Comparison of ENCODE assay signal across 9 cellular contexts in genomic region chr5:64612349-64612961, GRCh38.
DNase-seq lines count a peak whose midpoint lies in the region; ATAC-seq and FAIRE-seq lines count a peak whose summit lies in the region.
"Had no signal": no experiment of that assay in that cellular context is flagged by ENCODE, and none has a peak within 500 bp of the region (broad histone marks: within the 10 kb centered on the region; RNA-seq: fewer than 3 reads in every experiment).

No MANE protein-coding gene starts in this region.

- POLR2A ChIA-PET in activated CD8-positive, alpha-beta T cell treated with anti-CD3 and anti-CD28 coated beads, Interleukin-2, amount 10 ng/mL, durations not matched to agents 7 days and 5 days (lab: Charles Lee), result interaction anchor here (0.7 kb wide), 1 partner anchor 652 kb away, joined by 3 read pairs; no protein-coding TSS in a partner anchor

- no peaks in the 10 kb centered on the region for H3K4me1 Mint-ChIP-seq in activated CD8-positive, alpha-beta T cell treated with anti-CD3 and anti-CD28 coated beads, Interleukin-2, amount 10 ng/mL, durations not matched to agents 7 days and 5 days (ENCODE audit: low read depth)

- peaks cover 19% of the 10 kb centered on the region for H3K27me3 Mint-ChIP-seq in activated CD8-positive, alpha-beta T cell treated with anti-CD3 and anti-CD28 coated beads, Interleukin-2, amount 10 ng/mL, durations not matched to agents 7 days and 5 days (ENCODE audit: low read depth)

- intact Hi-C loops in left cardiac atrium (cut with DNase I), result loop anchor here (5.0 to 10.0 kb wide), 2 partner anchors 385 to 458 kb away; no protein-coding TSS in a partner anchor

- H3K4me3 ChIP-seq in small intestine (ENCODE audit: low read depth in 1 of 2, low read length in 2 of 2), result no peak overlapping the region

- DNase-seq in COLO829 (ENCODE audit: low spot score) (peak; percentile 42), MV-4-11 (lab: John Stamatoyannopoulos, UW) (peak; percentile 18), left cardiac atrium (no peak), small intestine (peak; percentile 48)
- peak; percentile 32 for DNase-seq in activated CD8-positive, alpha-beta T cell treated with anti-CD3 and anti-CD28 coated beads, Interleukin-2, amount 10 ng/mL, durations not matched to agents 7 days and 5 days
- no peak for DNase-seq in activated naive CD4-positive, alpha-beta T cell treated with anti-CD3 and anti-CD28 coated beads, Interleukin-2, amount 50 U/mL, for 72 hours (ENCODE audit: low spot score in 2 of 2)

- H3K4me1 ChIP-seq in small intestine (ENCODE audit: control insufficient read depth in 2 of 2, insufficient read depth in 1 of 2, low read depth in 1 of 2, low read length in 1 of 2), result no peaks in the 10 kb centered on the region

- H3K27ac ChIP-seq in small intestine (ENCODE audit: low read depth in 1 of 2, low read length in 1 of 2), result no peak overlapping the region
- H3K27ac ChIP-seq: neutrophil had no signal

- H3K27ac Mint-ChIP-seq in activated CD8-positive, alpha-beta T cell treated with anti-CD3 and anti-CD28 coated beads, Interleukin-2, amount 10 ng/mL, durations not matched to agents 7 days and 5 days, result no peak overlapping the region
- no peak overlapping the region for H3K27ac Mint-ChIP-seq in activated naive CD4-positive, alpha-beta T cell treated with anti-CD3 and anti-CD28 coated beads, Interleukin-2, amount 50 U/mL, for 72 hours

- WGBS in small intestine, 3 donors, result 15 to 22% (median 17%) methylated on average over 5 of the region's 5 CpGs

- no peaks in the 10 kb centered on the region for H3K36me3 Mint-ChIP-seq in activated CD8-positive, alpha-beta T cell treated with anti-CD3 and anti-CD28 coated beads, Interleukin-2, amount 10 ng/mL, durations not matched to agents 7 days and 5 days (ENCODE audit: low read depth)
- no peaks in the 10 kb centered on the region for H3K36me3 Mint-ChIP-seq in activated naive CD4-positive, alpha-beta T cell treated with anti-CD3 and anti-CD28 coated beads, Interleukin-2, amount 50 U/mL, for 72 hours

- FAIRE-seq in small intestine (lab: Jason Lieb, UNC), result no peak

- ATAC-seq in GM18907 (IDR thresholded peaks at IDR 0.05; ENCODE audit: unreplicated experiment) (peak; percentile 43), left cardiac atrium (peak; percentile 47 to 71), HG02970 (IDR thresholded peaks at IDR 0.05; ENCODE audit: low FRiP score, unreplicated experiment) (no peak)
- ATAC-seq in activated CD8-positive, alpha-beta T cell treated with anti-CD3 and anti-CD28 coated beads, Interleukin-2, amount 10 ng/mL, durations not matched to agents 7 days and 5 days, result no peak
- no peak for ATAC-seq in activated naive CD4-positive, alpha-beta T cell treated with anti-CD3 and anti-CD28 coated beads, Interleukin-2, amount 50 U/mL, for 72 hours

- no peaks in the 10 kb centered on the region for H3K9me3 Mint-ChIP-seq in activated CD8-positive, alpha-beta T cell treated with anti-CD3 and anti-CD28 coated beads, Interleukin-2, amount 10 ng/mL, durations not matched to agents 7 days and 5 days (ENCODE audit: insufficient read depth)
- H3K9me3 Mint-ChIP-seq in activated naive CD4-positive, alpha-beta T cell treated with anti-CD3 and anti-CD28 coated beads, Interleukin-2, amount 50 U/mL, for 72 hours, result no peaks in the 10 kb centered on the region

- no peaks in the 10 kb centered on the region for H3K27me3 ChIP-seq in small intestine (ENCODE audit: control insufficient read depth in 2 of 2, insufficient read depth in 2 of 2, low read length in 2 of 2)

- H3K4me3 Mint-ChIP-seq in activated CD8-positive, alpha-beta T cell treated with anti-CD3 and anti-CD28 coated beads, Interleukin-2, amount 10 ng/mL, durations not matched to agents 7 days and 5 days, result no peak overlapping the region

- CTCF ChIA-PET in activated CD8-positive, alpha-beta T cell treated with anti-CD3 and anti-CD28 coated beads, Interleukin-2, amount 10 ng/mL, durations not matched to agents 7 days and 5 days (lab: Charles Lee), result interaction anchor here (0.8 to 2.8 kb wide), 9 partner anchors 9 to 870 kb away, joined by 3 to 20 read pairs (median 4); no protein-coding TSS in a partner anchor

- no peaks in the 10 kb centered on the region for H3K36me3 ChIP-seq in small intestine (ENCODE audit: control insufficient read depth in 2 of 2, insufficient read depth in 2 of 2, low read length in 2 of 2)
- H3K36me3 ChIP-seq: neutrophil had no signal

- no peaks in the 10 kb centered on the region for H3K9me3 ChIP-seq in small intestine (ENCODE audit: control insufficient read depth, low read depth)
- H3K9me3 ChIP-seq: neutrophil had no signal

Comparison
In these comparisons a context has a peak if more than half of its experiments do, and no peak if none do; other contexts are left out.
1. DNase-seq: peak in COLO829 (single experiment), MV-4-11 (single experiment), activated CD8-positive, alpha-beta T cell treated with anti-CD3 and anti-CD28 coated beads, Interleukin-2, amount 10 ng/mL, durations not matched to agents 7 days and 5 days (single experiment) and small intestine (single experiment); none in left cardiac atrium (single experiment) and activated naive CD4-positive, alpha-beta T cell treated with anti-CD3 and anti-CD28 coated beads, Interleukin-2, amount 50 U/mL, for 72 hours (0 of 2).
2. ATAC-seq: peak in GM18907 (single experiment) and left cardiac atrium (2 of 2); none in activated CD8-positive, alpha-beta T cell treated with anti-CD3 and anti-CD28 coated beads, Interleukin-2, amount 10 ng/mL, durations not matched to agents 7 days and 5 days (single experiment), activated naive CD4-positive, alpha-beta T cell treated with anti-CD3 and anti-CD28 coated beads, Interleukin-2, amount 50 U/mL, for 72 hours (0 of 2) and HG02970 (single experiment).